ENCODE assay signal across 25 cellular contexts in the genomic region with DNA sequence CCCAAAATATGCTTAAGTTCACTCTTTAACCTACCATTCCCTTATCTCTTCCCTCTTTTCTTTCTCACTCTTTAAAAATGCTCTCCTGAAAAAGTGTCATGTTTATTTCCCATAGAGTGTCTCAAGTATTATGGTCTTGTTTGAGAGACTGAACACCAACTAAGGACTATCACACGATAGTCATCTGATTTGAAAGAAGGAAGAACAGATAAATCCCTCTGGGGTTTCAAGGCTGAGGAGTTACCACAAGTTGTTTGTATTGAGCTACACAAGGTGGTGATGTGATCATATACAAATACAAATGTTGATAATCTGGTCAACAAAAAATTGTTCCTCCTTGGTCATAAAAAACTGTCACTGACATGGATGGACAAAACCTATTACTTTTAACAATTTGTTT. TPM values are rescaled to one million over a fixed set of nuclear protein-coding genes. Genes with fewer than 3 reads are reported as not detected.
DNase-seq lines count a peak whose midpoint lies in the region; ATAC-seq and TF ChIP-seq lines count a peak whose summit lies in the region.
"Had no signal": no experiment of that assay in that cellular context is flagged by ENCODE, and none has a peak within 500 bp of the region (broad histone marks: within the 10 kb centered on the region; RNA-seq: fewer than 3 reads in every experiment).

No MANE protein-coding gene starts in this region.

- H3K27me3 ChIP-seq in left ventricle myocardium inferior (ENCODE audit: low read depth) (no peaks in the 10 kb centered on the region), dorsolateral prefrontal cortex (no peaks in the 10 kb centered on the region), aorta (ENCODE audit: control insufficient read depth in 1 of 2, insufficient read depth in 2 of 2, low read length in 1 of 2) (no peaks in the 10 kb centered on the region)
- H3K27me3 ChIP-seq: pancreas, Peyer's patch, SJSA1, upper lobe of left lung had no signal

- peaks cover 99% of the 10 kb centered on the region for H3K4me1 ChIP-seq in left ventricle myocardium inferior
- H3K4me1 ChIP-seq in aorta (ENCODE audit: control insufficient read depth in 1 of 2, insufficient read depth in 2 of 2, low read length in 2 of 2) = peaks cover 2 to 8% of the 10 kb centered on the region in 2 donors
- H3K4me1 ChIP-seq: A549, Peyer's patch, SJSA1 had no signal

- no peak for DNase-seq in left ventricle myocardium inferior
- no peak for DNase-seq in Right ventricle myocardium superior
- no peak for DNase-seq in dorsolateral prefrontal cortex
- no peak for DNase-seq in nephron progenitor cell
- DNase-seq in DMS 273 treated with DMSO at 0.1 percent for 48 hours (lab: John Stamatoyannopoulos, UW) = no peak
- no peak for DNase-seq in aorta
- DNase-seq in middle frontal gyrus (ENCODE audit: extremely low spot score, low spot score) = no peak
- DNase-seq in stimulated activated naive CD8-positive, alpha-beta T cell treated with anti-CD3 and anti-CD28 coated beads, Interleukin-15, amount 100 ng/mL, for 72 hours = no peak
- DNase-seq: activated CD8-positive, alpha-beta memory T cell treated with anti-CD3 and anti-CD28 coated beads for 24 hours; activated T-cell treated with anti-CD3 and anti-CD28 coated beads, Interleukin-2, amount 50 U/mL, for 1 hour; CD8-positive, alpha-beta memory T cell; DMS53; GDM1; HFFc6; KBM-7; natural killer cell; NCI-H1694; NCI-H526; pancreas; Peyer's patch; upper lobe of left lung had no signal

- no peaks in the 10 kb centered on the region for H3K9me3 Mint-ChIP-seq in nephron progenitor cell
- H3K9me3 Mint-ChIP-seq in stimulated activated naive CD8-positive, alpha-beta T cell treated with anti-CD3 and anti-CD28 coated beads, Interleukin-15, amount 100 ng/mL, for 72 hours = no peaks in the 10 kb centered on the region
- H3K9me3 Mint-ChIP-seq: CD8-positive, alpha-beta memory T cell; dendritic cell treated with granulocyte-macrophage colony-stimulating factor and Interleukin-4, amounts not matched to agents 40 ng/mL and 50 ng/mL, for 4 days; HFFc6; T-helper 1 cell treated with Interleukin-12 subunit alpha and Interleukin-12 subunit beta and Interleukin-4 antibody, amounts not matched to agents 30 μg/mL and 1 μg/mL, for 36 hours had no signal

- ATAC-seq in Right ventricle myocardium superior (ENCODE audit: poor library complexity) = no peak
- no peak for ATAC-seq in aorta (ENCODE audit: low FRiP score)
- no peak for ATAC-seq in stimulated activated naive CD8-positive, alpha-beta T cell treated with anti-CD3 and anti-CD28 coated beads, Interleukin-15, amount 100 ng/mL, for 72 hours
- ATAC-seq: A549, natural killer cell had no signal

- H3K4me3 ChIP-seq in left ventricle myocardium inferior (no peak overlapping the region), dorsolateral prefrontal cortex (peak overlapping the region in 1 of 59 donors; percentile 3), aorta (ENCODE audit: low read length in 2 of 2) (no peak overlapping the region)
- H3K4me3 ChIP-seq: A549, pancreas, Peyer's patch, SJSA1, upper lobe of left lung had no signal

- no peak for TF ChIP-seq CTCF in left ventricle myocardium inferior (IDR thresholded peaks at IDR 0.05; ENCODE audit: borderline replicate concordance)
- TF ChIP-seq CTCF in dorsolateral prefrontal cortex (IDR thresholded peaks at IDR 0.05 in 54 of 56, conservative IDR thresholded peaks at IDR 0.05 in 2 of 56; ENCODE audit: low read depth in 1 of 56, partially characterized antibody in 56 of 56) = no peak
- TF ChIP-seq CTCF in nephron progenitor cell (IDR thresholded peaks at IDR 0.05) = no peak

- intact Hi-C loops in left ventricle myocardium inferior (cut with micrococcal nuclease) = no loop called here
- intact Hi-C loops in Right ventricle myocardium superior (cut with DNase I) = no loop called here
- intact Hi-C loops in dorsolateral prefrontal cortex (cut with DNase I) = no loop called here
- intact Hi-C loops in aorta (cut with DNase I) = no loop called here

- peaks cover 93% of the 10 kb centered on the region for H3K4me1 Mint-ChIP-seq in nephron progenitor cell
- no peaks in the 10 kb centered on the region for H3K4me1 Mint-ChIP-seq in stimulated activated naive CD8-positive, alpha-beta T cell treated with anti-CD3 and anti-CD28 coated beads, Interleukin-15, amount 100 ng/mL, for 72 hours
- H3K4me1 Mint-ChIP-seq: CD8-positive, alpha-beta memory T cell; natural killer cell had no signal

- H3K9me3 ChIP-seq in left ventricle myocardium inferior (replicated peaks) = no peaks in the 10 kb centered on the region
- H3K9me3 ChIP-seq in aorta (ENCODE audit: control insufficient read depth, low read length) = no peaks in the 10 kb centered on the region
- H3K9me3 ChIP-seq: A549, pancreas, Peyer's patch, SJSA1, upper lobe of left lung had no signal

- H3K27ac ChIP-seq in left ventricle myocardium inferior (replicated peaks) (peak overlapping the region; percentile 69), dorsolateral prefrontal cortex (peak overlapping the region in 47 of 59 donors; percentile 0 to 76 (median 54)), aorta (ENCODE audit: low read depth in 1 of 2, low read length in 2 of 2) (no peak overlapping the region)
- H3K27ac ChIP-seq: A549, Peyer's patch, SJSA1 had no signal

- H3K4me3 Mint-ChIP-seq in nephron progenitor cell = peak overlapping the region; percentile 30
- no peak overlapping the region for H3K4me3 Mint-ChIP-seq in stimulated activated naive CD8-positive, alpha-beta T cell treated with anti-CD3 and anti-CD28 coated beads, Interleukin-15, amount 100 ng/mL, for 72 hours
- H3K4me3 Mint-ChIP-seq: CD8-positive, alpha-beta memory T cell; dendritic cell treated with granulocyte-macrophage colony-stimulating factor and Interleukin-4, amounts not matched to agents 40 ng/mL and 50 ng/mL, for 4 days; HFFc6; natural killer cell; T-helper 1 cell treated with Interleukin-12 subunit alpha and Interleukin-12 subunit beta and Interleukin-4 antibody, amounts not matched to agents 30 μg/mL and 1 μg/mL, for 36 hours had no signal

- H3K27ac Mint-ChIP-seq in nephron progenitor cell = peak overlapping the region; percentile 30
- no peak overlapping the region for H3K27ac Mint-ChIP-seq in stimulated activated naive CD8-positive, alpha-beta T cell treated with anti-CD3 and anti-CD28 coated beads, Interleukin-15, amount 100 ng/mL, for 72 hours
- H3K27ac Mint-ChIP-seq: CD8-positive, alpha-beta memory T cell; dendritic cell treated with granulocyte-macrophage colony-stimulating factor and Interleukin-4, amounts not matched to agents 40 ng/mL and 50 ng/mL, for 4 days; HFFc6; natural killer cell; T-helper 1 cell treated with Interleukin-12 subunit alpha and Interleukin-12 subunit beta and Interleukin-4 antibody, amounts not matched to agents 30 μg/mL and 1 μg/mL, for 36 hours had no signal

- WGBS in aorta, 2 donors = 29 to 49% methylated on average over 1 of the region's 1 CpG

- H3K36me3 Mint-ChIP-seq in nephron progenitor cell (ENCODE audit: low read depth) = peaks cover 91% of the 10 kb centered on the region
- H3K36me3 Mint-ChIP-seq: CD8-positive, alpha-beta memory T cell; natural killer cell had no signal

- H3K27me3 Mint-ChIP-seq in nephron progenitor cell (ENCODE audit: low read depth, poor library complexity) = no peaks in the 10 kb centered on the region
- peaks cover 33% of the 10 kb centered on the region for H3K27me3 Mint-ChIP-seq in stimulated activated naive CD8-positive, alpha-beta T cell treated with anti-CD3 and anti-CD28 coated beads, Interleukin-15, amount 100 ng/mL, for 72 hours

- H3K36me3 ChIP-seq in left ventricle myocardium inferior = peaks cover 12% of the 10 kb centered on the region
- H3K36me3 ChIP-seq in aorta (ENCODE audit: control insufficient read depth in 1 of 2, insufficient read depth in 2 of 2, low read length in 1 of 2) = peaks cover 0 to 3% of the 10 kb centered on the region in 2 donors

RNA-seq across cellular contexts. Expression of a gene that starts 13.8 kb away (rescaled TPM):
- total RNA-seq in left ventricle myocardium inferior = 36.0 TPM
- total RNA-seq in Right ventricle myocardium superior = 43.9 TPM
- 10 to 100 TPM; 23.7 to 65.2 (median 44.8) TPM for total RNA-seq in dorsolateral prefrontal cortex
- total RNA-seq in aorta = 10 to 100 TPM; 29.1 to 58.7 TPM
- 10 to 100 TPM; 20.7 to 22.8 TPM for polyA plus RNA-seq in aorta
- total RNA-seq: CD8-positive, alpha-beta memory T cell had no signal
- polyA plus RNA-seq: CD8-positive, alpha-beta memory T cell had no signal

Comparison
In these comparisons a context has a peak if more than half of its experiments do, and no peak if none do; other contexts are left out.
1. H3K27ac ChIP-seq: peak in left ventricle myocardium inferior (single experiment) and dorsolateral prefrontal cortex (47 of 59); none in aorta (0 of 2).